Comparison of ENCODE assay signal across 18 cellular contexts in genomic region chr7:21915140-21915539, GRCh38. TPM values are rescaled to one million over a fixed set of nuclear protein-coding genes. Genes with fewer than 3 reads are reported as not detected.
DNase-seq lines count a peak whose midpoint lies in the region; ATAC-seq, FAIRE-seq and TF ChIP-seq lines count a peak whose summit lies in the region.
"Had no signal": no experiment of that assay in that cellular context is flagged by ENCODE, and none has a peak within 500 bp of the region (broad histone marks: within the 10 kb centered on the region; RNA-seq: fewer than 3 reads in every experiment).

No MANE protein-coding gene starts in this region.

- peaks cover 4% of the 10 kb centered on the region for H3K4me1 ChIP-seq in mammary epithelial cell (ENCODE audit: insufficient read depth, low read length)
- H3K4me1 ChIP-seq in spleen: peaks cover 0 to 34% (median 2%) of the 10 kb centered on the region in 6 donors
- H3K4me1 ChIP-seq in small intestine (ENCODE audit: control insufficient read depth in 2 of 2, insufficient read depth in 1 of 2, low read depth in 1 of 2, low read length in 1 of 2): no peaks in the 10 kb centered on the region

- H3K27ac ChIP-seq in mammary epithelial cell (ENCODE audit: insufficient read depth, low read depth, low read length) (no peak overlapping the region), RWPE1 (peak overlapping the region; percentile 43), spleen (no peak overlapping the region), small intestine (ENCODE audit: low read depth in 1 of 2, low read length in 1 of 2) (no peak overlapping the region)
- H3K27ac ChIP-seq: BLaER1, PC-9 had no signal

- no peaks in the 10 kb centered on the region for H3K9me3 Mint-ChIP-seq in memory B cell
- H3K9me3 Mint-ChIP-seq: CD8-positive, alpha-beta T cell had no signal

- TF ChIP-seq CTCF in mammary epithelial cell (conservative IDR thresholded peaks at IDR 0.05 in 1 of 2, IDR thresholded peaks at IDR 0.05 in 1 of 2; ENCODE audit: extremely low read depth in 1 of 2, insufficient read depth in 1 of 2, low read depth in 1 of 2, low read length in 2 of 2) (no peak), RWPE1 (conservative IDR thresholded peaks at IDR 0.05; ENCODE audit: low read depth) (no peak), spleen (IDR thresholded peaks at IDR 0.05 in 8 of 11, conservative IDR thresholded peaks at IDR 0.05 in 3 of 11) (no peak)

- 94% methylated on average over 2 of the region's 3 CpGs for WGBS in mammary epithelial cell (ENCODE audit: low coverage, missing lambda C conversion rate)
- 81 to 94% (median 84%) methylated on average over 3 of the region's 3 CpGs for WGBS in spleen, 5 donors
- 87 to 91% (median 88%) methylated on average over 3 of the region's 3 CpGs for WGBS in small intestine, 3 donors

- no peak overlapping the region for H2AFZ ChIP-seq in mammary epithelial cell (ENCODE audit: low read depth, low read length)
- H2AFZ ChIP-seq: PC-9 had no signal

- H3K9ac ChIP-seq in mammary epithelial cell (ENCODE audit: insufficient read depth, low read length): no peak overlapping the region
- H3K9ac ChIP-seq: BLaER1 had no signal

- in situ Hi-C loops in T47D (cut with HindIII; ENCODE audit: low pct_unique_long_range_greater_than_20kb, low sequenced_read_pairs): no loop called here
- in situ Hi-C loops in mammary epithelial cell (cut with MboI; ENCODE audit: low sequenced_read_pairs in 2 of 2): no loop called here

- no peaks in the 10 kb centered on the region for H3K27me3 ChIP-seq in mammary epithelial cell (ENCODE audit: insufficient read depth, low read length)
- no peaks in the 10 kb centered on the region for H3K27me3 ChIP-seq in spleen (replicated peaks in 1 of 7)
- H3K27me3 ChIP-seq in small intestine (ENCODE audit: control insufficient read depth in 2 of 2, insufficient read depth in 2 of 2, low read length in 2 of 2): no peaks in the 10 kb centered on the region
- H3K27me3 ChIP-seq: BLaER1 had no signal

- ATAC-seq in memory B cell (ENCODE audit: low read depth): no peak
- ATAC-seq: CD8-positive, alpha-beta T cell had no signal

- H3K4me3 ChIP-seq in mammary epithelial cell (replicated peaks in 1 of 3; ENCODE audit: insufficient read depth in 1 of 3, low read depth in 2 of 3, low read length in 3 of 3) (no peak overlapping the region), spleen (no peak overlapping the region), small intestine (ENCODE audit: low read depth in 1 of 2, low read length in 2 of 2) (no peak overlapping the region)
- H3K4me3 ChIP-seq: BLaER1, PC-9 had no signal

- no TSS peak for BruUV-seq in mammary epithelial cell (replicated peaks; lab: Mats Ljungman, UMichigan)

- CTCF ChIA-PET in mammary epithelial cell (lab: Charles Lee; ENCODE audit: low non-redundant PET) (no interaction called here), RWPE1 (lab: Yijun Ruan, JAX) (no interaction called here)

- peaks cover 40% of the 10 kb centered on the region for H3K36me3 Mint-ChIP-seq in memory B cell

- no peak for TF ChIP-seq POLR2A in spleen (IDR thresholded peaks at IDR 0.05)

- dilution Hi-C loops in mammary epithelial cell (cut with HindIII; ENCODE audit: low sequenced_read_pairs): no loop called here

- H3K27ac Mint-ChIP-seq in memory B cell: peak overlapping the region; percentile 7
- H3K27ac Mint-ChIP-seq: CD8-positive, alpha-beta T cell had no signal

- no peak overlapping the region for H3K4me2 ChIP-seq in mammary epithelial cell (ENCODE audit: insufficient read depth, low read depth, low read length)
- H3K4me2 ChIP-seq: BLaER1, PC-9 had no signal

- H3K27me3 Mint-ChIP-seq in memory B cell: no peaks in the 10 kb centered on the region

- H4K20me1 ChIP-seq in mammary epithelial cell (ENCODE audit: insufficient read depth, low read length): no peaks in the 10 kb centered on the region

- peaks cover 18% of the 10 kb centered on the region for H3K79me2 ChIP-seq in mammary epithelial cell (ENCODE audit: insufficient read depth, low read length)

- intact Hi-C loops in mammary epithelial cell (cut with micrococcal nuclease): no loop called here
- intact Hi-C loops in spleen (cut with DNase I; ENCODE audit: low total_unique reads): no loop called here

- H3K4me3 Mint-ChIP-seq in memory B cell: no peak overlapping the region
- H3K4me3 Mint-ChIP-seq: CD8-positive, alpha-beta T cell had no signal

- DNase-seq in T47D (ENCODE audit: low read depth in 1 of 2, low spot score in 1 of 2): peak; percentile 16 to 70
- DNase-seq in mammary epithelial cell: no peak
- no peak for DNase-seq in RWPE1 (ENCODE audit: low spot score)
- DNase-seq in memory B cell (ENCODE audit: low spot score in 2 of 2): no peak
- no peak for DNase-seq in spleen
- DNase-seq in small intestine: no peak
- DNase-seq in NCI-H345 (lab: John Stamatoyannopoulos, UW): no peak
- DNase-seq in NCI-H226: no peak
- DNase-seq: CD8-positive, alpha-beta T cell; GOT3; NCI-H1105; NCI-H2081 treated with DMSO at 0.1 percent for 48 hours; NCI-H2227 treated with DMSO at 0.1 percent for 48 hours; NCI-H524 treated with DMSO at 0.1 percent for 48 hours; PC-9 had no signal

- FAIRE-seq in small intestine (lab: Jason Lieb, UNC): no peak
- FAIRE-seq: A204.1, D721Med had no signal

- H3K9me3 ChIP-seq in mammary epithelial cell (replicated peaks; ENCODE audit: insufficient read depth, low read length) (no peaks in the 10 kb centered on the region), spleen (no peaks in the 10 kb centered on the region), small intestine (ENCODE audit: control insufficient read depth, low read depth) (no peaks in the 10 kb centered on the region)
- H3K9me3 ChIP-seq: BLaER1 had no signal

- H3K36me3 ChIP-seq in mammary epithelial cell (ENCODE audit: insufficient read depth, low read length) (no peaks in the 10 kb centered on the region), spleen (peaks cover 0 to 46% (median 0%) of the 10 kb centered on the region in 6 donors), small intestine (ENCODE audit: control insufficient read depth in 2 of 2, insufficient read depth in 2 of 2, low read length in 2 of 2) (no peaks in the 10 kb centered on the region)

- peaks cover 29% of the 10 kb centered on the region for H3K4me1 Mint-ChIP-seq in memory B cell

- POLR2A ChIA-PET in RWPE1 (lab: Yijun Ruan, JAX; ENCODE audit: low non-redundant PET): no interaction called here

RNA-seq across cellular contexts. Expression of gene CDCA7L, which starts 30.6 kb away (rescaled TPM):
- total RNA-seq in mammary epithelial cell (10 to 100 TPM in 1 of 2 donors, 1 to 10 TPM in 1; 8.5 to 29.8 TPM), spleen (10 to 100 TPM; 26.6 to 34.9 (median 31.1) TPM)
- polyA plus RNA-seq in mammary epithelial cell (28.7 TPM), spleen (10 to 100 TPM; 15.4 to 38.6 (median 19.5) TPM), small intestine (10 to 100 TPM in 1 of 3 donors, 1 to 10 TPM in 2; 2.7 to 20.6 (median 4.9) TPM)
- polyA minus RNA-seq in mammary epithelial cell: 38.1 TPM

Comparison
In these comparisons a context has a peak if more than half of its experiments do, and no peak if none do; other contexts are left out.
1. DNase-seq: peak in T47D (2 of 2); none in mammary epithelial cell (single experiment), RWPE1 (single experiment), memory B cell (0 of 2), spleen (single experiment), small intestine (single experiment), NCI-H345 (single experiment) and NCI-H226 (single experiment).